ENCODE assay signal across 26 cellular contexts in genomic region chr2:106278477-106278876, GRCh38.
"Had no signal": no experiment of that assay in that cellular context is flagged by ENCODE, and none has a peak within 500 bp of the region (broad histone marks: within the 10 kb centered on the region; RNA-seq: fewer than 3 reads in every experiment).

No MANE protein-coding gene starts in this region.

- H3K4me1 ChIP-seq: neural progenitor cell, parathyroid adenoma, psoas muscle, testis, transverse colon, uterus had no signal

- H3K4me3 Mint-ChIP-seq: immature natural killer cell; memory B cell; naive thymus-derived CD8-positive, alpha-beta T cell; nephron progenitor cell; neural progenitor cell; stimulated activated memory B cell treated with anti-CD40 and anti-IgM and Interleukin-4, amounts not matched to agents 10 μg/mL and 1 μg/mL and 100 μg/mL, for 72 hours had no signal

- H3K4me3 ChIP-seq: left lung, neural progenitor cell, psoas muscle, sigmoid colon, stomach, testis, thyroid gland, transverse colon, uterus had no signal

- H3K27ac Mint-ChIP-seq: memory B cell; nephron progenitor cell; stimulated activated memory B cell treated with anti-CD40 and anti-IgM and Interleukin-4, amounts not matched to agents 10 μg/mL and 1 μg/mL and 100 μg/mL, for 72 hours had no signal

- H3K4me2 ChIP-seq: neural progenitor cell had no signal

- H3K4me1 Mint-ChIP-seq: memory B cell; naive thymus-derived CD8-positive, alpha-beta T cell; stimulated activated memory B cell treated with anti-CD40 and anti-IgM and Interleukin-4, amounts not matched to agents 10 μg/mL and 1 μg/mL and 100 μg/mL, for 72 hours had no signal

- H3K27me3 ChIP-seq: left lung, neural progenitor cell, neutrophil, sigmoid colon, testis, thyroid gland, transverse colon, uterus had no signal

- H3K27ac ChIP-seq: neural progenitor cell, neutrophil, parathyroid adenoma, psoas muscle, sigmoid colon, stomach, testis, thyroid gland, transverse colon, uterus had no signal

- H3K79me2 ChIP-seq: parathyroid adenoma had no signal

- H3K9me3 Mint-ChIP-seq: immature natural killer cell, memory B cell had no signal

- H3K9me3 ChIP-seq: neutrophil, psoas muscle, sigmoid colon, stomach, testis, thyroid gland, transverse colon, uterus had no signal

- H3K36me3 ChIP-seq: left lung, neural progenitor cell, neutrophil, sigmoid colon, stomach, thyroid gland, transverse colon, uterus had no signal

- H3K36me3 Mint-ChIP-seq: immature natural killer cell; memory B cell; naive thymus-derived CD8-positive, alpha-beta T cell; neural progenitor cell; stimulated activated memory B cell treated with anti-CD40 and anti-IgM and Interleukin-4, amounts not matched to agents 10 μg/mL and 1 μg/mL and 100 μg/mL, for 72 hours had no signal

- DNase-seq: hypothalamus; immature natural killer cell; kidney; left colon; left lung; naive thymus-derived CD8-positive, alpha-beta T cell; nephron progenitor cell; occipital lobe; psoas muscle; sigmoid colon; small intestine; stimulated activated CD4-positive, alpha-beta T cell treated with anti-CD3 and anti-CD28 coated beads, Interleukin-1b, Interleukin-23, amount 100 ng/mL, for 48 hours; stimulated activated CD4-positive, alpha-beta T cell treated with anti-CD3 and anti-CD28 coated beads, Interleukin-2, amount 100 ng/mL, for 48 hours; stimulated activated CD4-positive, alpha-beta T cell treated with anti-CD3 and anti-CD28 coated beads, Interleukin-4, amount 100 ng/mL, for 4 hours; stimulated activated CD8-positive, alpha-beta memory T cell treated with anti-CD3 and anti-CD28 coated beads, Interleukin-4, amount 100 ng/mL, for 48 hours; stimulated activated naive CD8-positive, alpha-beta T cell treated with anti-CD3 and anti-CD28 coated beads, Interleukin-15, Interleukin-2, amounts not matched to agents 100 U/mL and 50 U/mL, for 24 hours; stomach; testis; thyroid gland; transverse colon; uterus had no signal

- H3K9ac ChIP-seq: neural progenitor cell, parathyroid adenoma had no signal

- H2AFZ ChIP-seq: neural progenitor cell, parathyroid adenoma had no signal

- ATAC-seq: left colon; left lung; naive thymus-derived CD8-positive, alpha-beta T cell; psoas muscle; stimulated activated memory B cell treated with anti-CD40 and anti-IgM and Interleukin-4, amounts not matched to agents 10 μg/mL and 1 μg/mL and 100 μg/mL, for 72 hours; stimulated activated naive CD8-positive, alpha-beta T cell treated with anti-CD3 and anti-CD28 coated beads, Interleukin-15, Interleukin-2, amounts not matched to agents 100 U/mL and 50 U/mL, for 24 hours had no signal
